Comparison of ENCODE assay signal across 27 cellular contexts in genomic region chr4:7076694-7077082, GRCh38.
"Had no signal": no experiment of that assay in that cellular context is flagged by ENCODE, and none has a peak within 500 bp of the region (broad histone marks: within the 10 kb centered on the region; RNA-seq: fewer than 3 reads in every experiment).

No MANE protein-coding gene starts in this region.

- H3K9me3 ChIP-seq: colonic mucosa had no signal

- H3K36me3 ChIP-seq: ascending aorta, breast epithelium, cardiac muscle cell, colonic mucosa had no signal

- H3K27me3 ChIP-seq: ascending aorta, breast epithelium, cardiac muscle cell, colonic mucosa had no signal

- H3K4me3 ChIP-seq: ascending aorta, breast epithelium, cardiac muscle cell, colonic mucosa had no signal

- FAIRE-seq: frontal cortex had no signal

- H3K27ac Mint-ChIP-seq: activated CD4-positive, alpha-beta memory T cell treated with anti-CD3 and anti-CD28 coated beads, Interleukin-2, amount 10 ng/mL, durations not matched to agents 7 days and 5 days; activated CD4-positive, alpha-beta T cell treated with anti-CD3 and anti-CD28 coated beads for 36 hours; activated CD4-positive, alpha-beta T cell treated with anti-CD3 and anti-CD28 coated beads, Interleukin-2, amount 10 ng/mL, durations not matched to agents 7 days and 5 days; activated naive CD4-positive, alpha-beta T cell treated with anti-CD3 and anti-CD28 coated beads, Interleukin-2, amount 10 ng/mL, durations not matched to agents 7 days and 5 days; activated naive CD4-positive, alpha-beta T cell treated with anti-CD3 and anti-CD28 coated beads, Interleukin-2, amount 50 U/mL, for 72 hours; activated naive CD8-positive, alpha-beta T cell treated with anti-CD3 and anti-CD28 coated beads, Interleukin-2, amount 10 ng/mL, durations not matched to agents 7 days and 5 days; activated T-cell treated with anti-CD3 and anti-CD28 coated beads, Interleukin-2, amount 50 U/mL, for 24 hours; activated T-cell treated with anti-CD3 and anti-CD28 coated beads, Interleukin-2, amount 50 U/mL, for 72 hours; endodermal cell had no signal

- H3K27me3 Mint-ChIP-seq: activated CD4-positive, alpha-beta T cell treated with anti-CD3 and anti-CD28 coated beads for 36 hours had no signal

- H3K27ac ChIP-seq: ascending aorta, breast epithelium, cardiac muscle cell, colonic mucosa had no signal

- H3K36me3 Mint-ChIP-seq: activated naive CD4-positive, alpha-beta T cell treated with anti-CD3 and anti-CD28 coated beads, Interleukin-2, amount 10 ng/mL, durations not matched to agents 7 days and 5 days; activated naive CD4-positive, alpha-beta T cell treated with anti-CD3 and anti-CD28 coated beads, Interleukin-2, amount 50 U/mL, for 72 hours; brain had no signal

- DNase-seq: activated CD4-positive, alpha-beta memory T cell treated with anti-CD3 and anti-CD28 coated beads, Interleukin-2, amount 10 ng/mL, durations not matched to agents 7 days and 5 days; activated CD4-positive, alpha-beta T cell treated with anti-CD3 and anti-CD28 coated beads, Interleukin-2, amount 10 ng/mL, durations not matched to agents 7 days and 5 days; activated CD4-positive, alpha-beta T cell treated with anti-CD3 and anti-CD28 coated beads, Interleukin-2, amount 50 U/mL, for 4 hours; activated CD4-positive, CD25-positive, alpha-beta regulatory T cell; activated CD4-positive, CD25-positive, alpha-beta regulatory T cell treated with anti-CD3 and anti-CD28 coated beads, Interleukin-2, amount 50 U/mL, for 72 hours; activated CD8-positive, alpha-beta memory T cell treated with anti-CD3 and anti-CD28 coated beads, Interleukin-2, amount 50 U/mL, for 48 hours; activated gamma-delta T cell; activated naive CD4-positive, alpha-beta T cell; activated naive CD4-positive, alpha-beta T cell treated with anti-CD3 and anti-CD28 coated beads, Interleukin-2, amount 10 ng/mL, durations not matched to agents 7 days and 5 days; activated naive CD8-positive, alpha-beta T cell treated with anti-CD3 and anti-CD28 coated beads, Interleukin-2, amount 10 ng/mL, durations not matched to agents 7 days and 5 days; activated T-cell treated with anti-CD3 and anti-CD28 coated beads for 4 hours; activated T-cell treated with anti-CD3 and anti-CD28 coated beads, Interleukin-2, amount 50 U/mL, for 24 hours; activated T-cell treated with anti-CD3 and anti-CD28 coated beads, Interleukin-2, amount 50 U/mL, for 72 hours; central memory CD4-positive, alpha-beta T cell; cerebellar nuclear complex; colonic mucosa; effector CD8-positive, alpha-beta T cell; endodermal cell; foreskin fibroblast; T-helper 2 cell had no signal

- H3K4me1 ChIP-seq: ascending aorta, breast epithelium, colonic mucosa had no signal

- H3K9me3 Mint-ChIP-seq: activated CD4-positive, alpha-beta memory T cell treated with anti-CD3 and anti-CD28 coated beads, Interleukin-2, amount 10 ng/mL, durations not matched to agents 7 days and 5 days; activated CD4-positive, alpha-beta T cell treated with anti-CD3 and anti-CD28 coated beads, Interleukin-2, amount 10 ng/mL, durations not matched to agents 7 days and 5 days; activated naive CD4-positive, alpha-beta T cell treated with anti-CD3 and anti-CD28 coated beads, Interleukin-2, amount 10 ng/mL, durations not matched to agents 7 days and 5 days; activated naive CD4-positive, alpha-beta T cell treated with anti-CD3 and anti-CD28 coated beads, Interleukin-2, amount 50 U/mL, for 72 hours; activated naive CD8-positive, alpha-beta T cell treated with anti-CD3 and anti-CD28 coated beads, Interleukin-2, amount 10 ng/mL, durations not matched to agents 7 days and 5 days; activated T-cell treated with anti-CD3 and anti-CD28 coated beads, Interleukin-2, amount 50 U/mL, for 24 hours; activated T-cell treated with anti-CD3 and anti-CD28 coated beads, Interleukin-2, amount 50 U/mL, for 72 hours had no signal

- H3K4me3 Mint-ChIP-seq: activated CD4-positive, alpha-beta memory T cell treated with anti-CD3 and anti-CD28 coated beads, Interleukin-2, amount 10 ng/mL, durations not matched to agents 7 days and 5 days; activated CD4-positive, alpha-beta T cell treated with anti-CD3 and anti-CD28 coated beads for 36 hours; activated CD4-positive, alpha-beta T cell treated with anti-CD3 and anti-CD28 coated beads, Interleukin-2, amount 10 ng/mL, durations not matched to agents 7 days and 5 days; activated naive CD4-positive, alpha-beta T cell treated with anti-CD3 and anti-CD28 coated beads, Interleukin-2, amount 10 ng/mL, durations not matched to agents 7 days and 5 days; activated naive CD8-positive, alpha-beta T cell treated with anti-CD3 and anti-CD28 coated beads, Interleukin-2, amount 10 ng/mL, durations not matched to agents 7 days and 5 days; activated T-cell treated with anti-CD3 and anti-CD28 coated beads, Interleukin-2, amount 50 U/mL, for 24 hours; activated T-cell treated with anti-CD3 and anti-CD28 coated beads, Interleukin-2, amount 50 U/mL, for 72 hours; brain; endodermal cell had no signal

- H3K4me1 Mint-ChIP-seq: activated CD4-positive, alpha-beta T cell treated with anti-CD3 and anti-CD28 coated beads for 36 hours; activated naive CD4-positive, alpha-beta T cell treated with anti-CD3 and anti-CD28 coated beads, Interleukin-2, amount 10 ng/mL, durations not matched to agents 7 days and 5 days; activated naive CD8-positive, alpha-beta T cell treated with anti-CD3 and anti-CD28 coated beads, Interleukin-2, amount 10 ng/mL, durations not matched to agents 7 days and 5 days; endodermal cell had no signal
